ENCODE assay signal across 22 cellular contexts in the genomic region with DNA sequence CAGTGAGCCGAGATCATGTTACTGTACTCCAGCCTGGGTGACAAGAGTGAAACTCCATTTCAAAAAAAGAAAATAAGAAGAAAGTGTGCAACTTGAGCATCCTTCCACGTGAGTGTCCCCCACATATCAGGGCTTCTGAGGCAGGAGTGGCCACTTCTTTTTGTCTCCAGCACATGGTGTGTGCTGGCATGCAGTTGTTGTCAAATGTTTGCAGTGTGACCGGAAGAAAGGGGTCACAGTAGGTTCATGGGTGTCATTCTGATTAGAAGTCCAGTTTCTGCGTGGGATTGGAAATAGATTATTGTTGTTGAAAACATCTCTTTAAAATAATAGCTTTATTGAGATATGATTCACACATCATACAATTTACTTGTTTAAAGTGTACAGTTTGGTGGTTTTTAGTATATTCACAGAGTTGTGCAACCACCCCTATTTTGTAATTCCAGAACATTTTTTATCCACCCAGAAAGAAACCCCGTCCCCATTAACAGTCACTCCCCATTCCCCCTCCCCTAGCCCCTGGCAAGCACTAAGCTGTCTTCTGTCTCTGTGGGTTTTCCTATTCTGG. TPM values are rescaled to one million over a fixed set of nuclear protein-coding genes. Genes with fewer than 3 reads are reported as not detected.
A peak's percentile ranks its signal among the peaks of the same experiment; 100 is the strongest.
DNase-seq lines count a peak whose midpoint lies in the region; ATAC-seq and TF ChIP-seq lines count a peak whose summit lies in the region.
"Had no signal": no experiment of that assay in that cellular context is flagged by ENCODE, and none has a peak within 500 bp of the region (broad histone marks: within the 10 kb centered on the region; RNA-seq: fewer than 3 reads in every experiment).

No MANE protein-coding gene starts in this region.

- ATAC-seq in Panc1 (no peak), HG03175 (IDR thresholded peaks at IDR 0.05; ENCODE audit: unreplicated experiment) (no peak)
- ATAC-seq: activated CD8-positive, alpha-beta T cell treated with anti-CD3 and anti-CD28 coated beads, Interleukin-2, amount 10 ng/mL, durations not matched to agents 7 days and 5 days; activated T-cell treated with anti-CD3 and anti-CD28 coated beads, Interleukin-2, amount 50 U/mL, for 4 hours had no signal

- H3K4me3 ChIP-seq in CD4-positive, alpha-beta memory T cell (ENCODE audit: low read length in 2 of 2), result no peak overlapping the region
- H3K4me3 ChIP-seq in Panc1 (ENCODE audit: low read depth in 2 of 2, low read length in 2 of 2), result no peak overlapping the region
- H3K4me3 ChIP-seq: SJSA1, thoracic aorta had no signal

- peaks cover 20% of the 10 kb centered on the region for H3K4me1 ChIP-seq in CD4-positive, alpha-beta memory T cell (ENCODE audit: insufficient read depth, low read length)
- peaks cover 5% of the 10 kb centered on the region for H3K4me1 ChIP-seq in Panc1 (ENCODE audit: control insufficient read depth, insufficient read depth, low read length)

- H3K27me3 Mint-ChIP-seq in CD4-positive, alpha-beta memory T cell, result no peaks in the 10 kb centered on the region
- no peaks in the 10 kb centered on the region for H3K27me3 Mint-ChIP-seq in osteocyte (ENCODE audit: unreplicated experiment)
- no peaks in the 10 kb centered on the region for H3K27me3 Mint-ChIP-seq in activated CD4-positive, alpha-beta T cell treated with anti-CD3 and anti-CD28 coated beads, Interleukin-2, amount 10 ng/mL, durations not matched to agents 7 days and 5 days
- H3K27me3 Mint-ChIP-seq: activated B cell treated with CpG ODN at 0.5 μM for 24 hours; activated naive CD4-positive, alpha-beta T cell treated with anti-CD3 and anti-CD28 coated beads, Interleukin-2, amount 50 U/mL, for 24 hours had no signal

- in situ Hi-C loops in Panc1 (cut with HindIII; ENCODE audit: low pct_unique_long_range_greater_than_20kb, low sequenced_read_pairs), result no loop called here

- TSS peak; percentile 81 for BruUV-seq in Panc1 (replicated peaks; lab: Mats Ljungman, UMichigan)

- H3K27me3 ChIP-seq in CD4-positive, alpha-beta memory T cell (ENCODE audit: insufficient read depth, low read length), result no peaks in the 10 kb centered on the region
- no peaks in the 10 kb centered on the region for H3K27me3 ChIP-seq in Panc1 (ENCODE audit: control insufficient read depth, insufficient read depth, low read length)
- H3K27me3 ChIP-seq: brain microvascular endothelial cell, SJSA1 had no signal

- no peak overlapping the region for H3K27ac ChIP-seq in CD4-positive, alpha-beta memory T cell (ENCODE audit: low read depth, low read length)
- no peak overlapping the region for H3K27ac ChIP-seq in Panc1 (ENCODE audit: low read length)
- H3K27ac ChIP-seq: brain microvascular endothelial cell, SJSA1, thoracic aorta had no signal

- H3K9me3 ChIP-seq in CD4-positive, alpha-beta memory T cell (ENCODE audit: control insufficient read depth in 1 of 2, low read length in 2 of 2), result no peaks in the 10 kb centered on the region
- no peaks in the 10 kb centered on the region for H3K9me3 ChIP-seq in Panc1 (ENCODE audit: control insufficient read depth, insufficient read depth, low read depth, low read length)
- H3K9me3 ChIP-seq: SJSA1, thoracic aorta had no signal

- no peak for DNase-seq in CD4-positive, alpha-beta memory T cell
- DNase-seq in Panc1 (ENCODE audit: low read depth, low spot score), result no peak
- DNase-seq in foreskin melanocyte, result peak; percentile 89
- no peak for DNase-seq in osteocyte (ENCODE audit: extremely low spot score, unreplicated experiment)
- no peak for DNase-seq in activated CD4-positive, alpha-beta T cell treated with anti-CD3 and anti-CD28 coated beads, Interleukin-2, amount 10 ng/mL, durations not matched to agents 7 days and 5 days
- DNase-seq in RKO (ENCODE audit: low spot score), result no peak
- DNase-seq in posterior vena cava (ENCODE audit: low spot score), result no peak
- DNase-seq: activated B cell treated with CpG ODN at 0.5 μM for 24 hours; activated CD8-positive, alpha-beta T cell treated with anti-CD3 and anti-CD28 coated beads, Interleukin-2, amount 10 ng/mL, durations not matched to agents 7 days and 5 days; activated T-cell treated with anti-CD3 and anti-CD28 coated beads, Interleukin-2, amount 50 U/mL, for 4 hours; brain microvascular endothelial cell; cortex of kidney; GF-D8; hypothalamus; mesendoderm; NCI-H1694; NCI-H774; T-helper 2 cell had no signal

- no peaks in the 10 kb centered on the region for H3K36me3 Mint-ChIP-seq in CD4-positive, alpha-beta memory T cell
- no peaks in the 10 kb centered on the region for H3K36me3 Mint-ChIP-seq in osteocyte (ENCODE audit: unreplicated experiment)
- no peaks in the 10 kb centered on the region for H3K36me3 Mint-ChIP-seq in activated CD4-positive, alpha-beta T cell treated with anti-CD3 and anti-CD28 coated beads, Interleukin-2, amount 10 ng/mL, durations not matched to agents 7 days and 5 days (ENCODE audit: low read depth)
- H3K36me3 Mint-ChIP-seq: activated naive CD4-positive, alpha-beta T cell treated with anti-CD3 and anti-CD28 coated beads, Interleukin-2, amount 50 U/mL, for 24 hours had no signal

- intact Hi-C loops in CD4-positive, alpha-beta memory T cell (cut with micrococcal nuclease), result no loop called here
- intact Hi-C loops in Panc1 (cut with micrococcal nuclease; ENCODE audit: unreplicated experiment) (no loop called here), posterior vena cava (cut with DNase I) (no loop called here)

- no peaks in the 10 kb centered on the region for H3K9me3 Mint-ChIP-seq in CD4-positive, alpha-beta memory T cell
- no peaks in the 10 kb centered on the region for H3K9me3 Mint-ChIP-seq in osteocyte (ENCODE audit: unreplicated experiment)
- H3K9me3 Mint-ChIP-seq in activated CD4-positive, alpha-beta T cell treated with anti-CD3 and anti-CD28 coated beads, Interleukin-2, amount 10 ng/mL, durations not matched to agents 7 days and 5 days, result no peaks in the 10 kb centered on the region
- H3K9me3 Mint-ChIP-seq: activated B cell treated with CpG ODN at 0.5 μM for 24 hours; activated naive CD4-positive, alpha-beta T cell treated with anti-CD3 and anti-CD28 coated beads, Interleukin-2, amount 50 U/mL, for 24 hours; activated T-cell treated with anti-CD3 and anti-CD28 coated beads, Interleukin-2, amount 50 U/mL, for 4 hours had no signal

- TF ChIP-seq CTCF in Panc1 (IDR thresholded peaks at IDR 0.05), result no peak
- TF ChIP-seq CTCF in osteocyte (IDR thresholded peaks at IDR 0.05), result no peak

- peak overlapping the region in 6 of 8 donors; percentile 5 to 63 (median 38) for H3K4me3 Mint-ChIP-seq in CD4-positive, alpha-beta memory T cell
- H3K4me3 Mint-ChIP-seq in osteocyte (ENCODE audit: unreplicated experiment), result peak overlapping the region; percentile 33
- no peak overlapping the region for H3K4me3 Mint-ChIP-seq in activated CD4-positive, alpha-beta T cell treated with anti-CD3 and anti-CD28 coated beads, Interleukin-2, amount 10 ng/mL, durations not matched to agents 7 days and 5 days

- no peaks in the 10 kb centered on the region for H3K36me3 ChIP-seq in CD4-positive, alpha-beta memory T cell (ENCODE audit: insufficient read depth, low read length)
- H3K36me3 ChIP-seq in Panc1 (ENCODE audit: control insufficient read depth, insufficient read depth, low read length), result no peaks in the 10 kb centered on the region
- H3K36me3 ChIP-seq: brain microvascular endothelial cell, SJSA1, thoracic aorta had no signal

- peak overlapping the region in 4 of 7 donors; percentile 32 to 81 (median 68) for H3K27ac Mint-ChIP-seq in CD4-positive, alpha-beta memory T cell
- H3K27ac Mint-ChIP-seq in osteocyte (ENCODE audit: unreplicated experiment), result no peak overlapping the region
- H3K27ac Mint-ChIP-seq in activated CD4-positive, alpha-beta T cell treated with anti-CD3 and anti-CD28 coated beads, Interleukin-2, amount 10 ng/mL, durations not matched to agents 7 days and 5 days, result no peak overlapping the region
- H3K27ac Mint-ChIP-seq: activated B cell treated with CpG ODN at 0.5 μM for 24 hours had no signal

- CTCF ChIA-PET in CD4-positive, alpha-beta memory T cell (lab: Charles Lee; ENCODE audit: partially characterized antibody), result no interaction called here
- CTCF ChIA-PET in Panc1 (lab: Charles Lee), result no interaction called here
- CTCF ChIA-PET in activated CD4-positive, alpha-beta T cell treated with anti-CD3 and anti-CD28 coated beads, Interleukin-2, amount 10 ng/mL, durations not matched to agents 7 days and 5 days (lab: Charles Lee), result interaction anchor here (1.3 kb wide), 1 partner anchor 21 kb away, joined by 3 read pairs; no protein-coding TSS in a partner anchor

- H3K4me1 Mint-ChIP-seq in CD4-positive, alpha-beta memory T cell, result peaks cover 15 to 47% (median 24%) of the 10 kb centered on the region in 4 donors
- H3K4me1 Mint-ChIP-seq in osteocyte (ENCODE audit: unreplicated experiment), result peaks cover 16% of the 10 kb centered on the region
- H3K4me1 Mint-ChIP-seq in activated CD4-positive, alpha-beta T cell treated with anti-CD3 and anti-CD28 coated beads, Interleukin-2, amount 10 ng/mL, durations not matched to agents 7 days and 5 days, result peaks cover 21% of the 10 kb centered on the region

- POLR2A ChIA-PET in CD4-positive, alpha-beta memory T cell (lab: Charles Lee; ENCODE audit: partially characterized antibody), result interaction anchor here (1.2 kb wide), 2 partner anchors 15 to 146 kb away, joined by 4 to 5 read pairs; a partner anchor contains a TSS
- POLR2A ChIA-PET in Panc1 (lab: Charles Lee), result no interaction called here
- POLR2A ChIA-PET in activated CD4-positive, alpha-beta T cell treated with anti-CD3 and anti-CD28 coated beads, Interleukin-2, amount 10 ng/mL, durations not matched to agents 7 days and 5 days (lab: Charles Lee), result no interaction called here

RNA-seq across cellular contexts. Expression of a gene that starts 2.2 kb away (rescaled TPM):
- total RNA-seq in CD4-positive, alpha-beta memory T cell, result 10 to 100 TPM; 19.6 to 20.8 TPM
- 1 to 10 TPM in 1 of 2 donors, not detected in 1; 1.7 TPM for polyA plus RNA-seq in CD4-positive, alpha-beta memory T cell
- total RNA-seq in Panc1 (2021; ENCODE audit: unreplicated experiment) (18.2 TPM), osteocyte (24.0 and 25.7 TPM in 2 replicates), posterior vena cava (10 to 100 TPM in 1 of 2 donors, 1 to 10 TPM in 1; 9.3 to 15.7 TPM)
- 23.4 TPM for polyA plus RNA-seq in Panc1 (2012; ENCODE audit: insufficient read length)
- total RNA-seq in activated CD4-positive, alpha-beta T cell treated with anti-CD3 and anti-CD28 coated beads, Interleukin-2, amount 10 ng/mL, durations not matched to agents 7 days and 5 days, result 10 to 100 TPM; 10.2 to 10.3 TPM

RNA-seq across cellular contexts. Expression of a gene that starts 48.9 kb away (rescaled TPM):
- 10 to 100 TPM; 13.4 to 14.8 TPM for total RNA-seq in CD4-positive, alpha-beta memory T cell
- polyA plus RNA-seq in CD4-positive, alpha-beta memory T cell, result 1 to 10 TPM; 4.4 to 7.8 TPM
- total RNA-seq in Panc1 (2021; ENCODE audit: unreplicated experiment), result 4.4 TPM
- 8.5 TPM for polyA plus RNA-seq in Panc1 (2012; ENCODE audit: insufficient read length)
- total RNA-seq in osteocyte, result 12.4 and 13.2 TPM in 2 replicates
- total RNA-seq in activated CD4-positive, alpha-beta T cell treated with anti-CD3 and anti-CD28 coated beads, Interleukin-2, amount 10 ng/mL, durations not matched to agents 7 days and 5 days, result 10 to 100 TPM in 1 of 2 experiments, 1 to 10 TPM in 1; 10.0 to 11.4 TPM
- 10 to 100 TPM; 14.5 to 17.6 TPM for total RNA-seq in posterior vena cava

Comparison
In these comparisons a context has a peak if more than half of its experiments do, and no peak if none do; other contexts are left out.
1. H3K27ac Mint-ChIP-seq: peak in CD4-positive, alpha-beta memory T cell (4 of 7); none in osteocyte (single experiment) and activated CD4-positive, alpha-beta T cell treated with anti-CD3 and anti-CD28 coated beads, Interleukin-2, amount 10 ng/mL, durations not matched to agents 7 days and 5 days (single experiment).